In the genomic region with DNA sequence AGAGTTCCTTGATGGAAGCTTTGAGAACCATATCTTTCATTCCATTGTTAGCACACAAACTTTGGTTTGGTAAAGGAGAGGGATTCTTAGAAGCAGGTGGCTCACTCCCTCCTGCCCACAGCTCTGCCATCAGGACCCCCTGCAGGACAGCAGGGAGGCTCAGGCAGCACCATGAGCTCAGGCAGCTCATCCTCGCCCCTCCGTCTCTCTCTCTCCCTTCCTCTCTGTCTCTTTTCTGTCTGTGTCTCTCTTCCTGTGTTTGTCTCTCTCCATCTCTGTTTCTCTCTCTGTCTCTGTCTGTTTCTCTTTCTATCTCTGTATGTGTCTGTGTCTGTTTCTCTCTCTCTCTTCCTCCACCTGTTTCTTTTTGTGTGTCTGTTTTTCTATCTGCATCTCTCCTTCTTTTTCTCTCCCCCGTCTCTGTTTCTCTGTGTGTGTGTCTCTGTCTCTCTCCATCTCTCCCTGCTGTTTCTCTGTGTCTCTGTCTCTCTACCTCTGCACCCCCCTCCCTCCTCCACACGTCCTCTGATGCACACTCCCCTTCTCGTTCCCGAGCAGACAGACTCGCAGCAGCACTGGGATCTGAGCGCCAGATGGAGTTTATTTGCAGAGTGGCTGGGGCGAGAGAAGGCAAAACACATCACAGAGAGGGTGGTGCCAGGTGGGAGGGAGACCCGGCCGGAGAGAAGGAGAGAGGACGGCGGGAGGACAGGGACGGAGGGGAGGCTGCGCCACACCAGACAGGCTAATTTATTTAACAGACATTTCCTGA, we compare ENCODE assay signal across 15 cellular contexts. TPM values are rescaled to one million over a fixed set of nuclear protein-coding genes. Genes with fewer than 3 reads are reported as not detected.
A peak's percentile ranks its signal among the peaks of the same experiment; 100 is the strongest.
DNase-seq lines count a peak whose midpoint lies in the region; ATAC-seq and TF ChIP-seq lines count a peak whose summit lies in the region.
"Had no signal": no experiment of that assay in that cellular context is flagged by ENCODE, and none has a peak within 500 bp of the region (broad histone marks: within the 10 kb centered on the region; RNA-seq: fewer than 3 reads in every experiment).

No MANE protein-coding gene starts in this region.

- no peaks in the 10 kb centered on the region for H3K9me3 ChIP-seq in WERI-Rb-1 (ENCODE audit: severe bottlenecking)
- no peaks in the 10 kb centered on the region for H3K9me3 ChIP-seq in osteoblast (ENCODE audit: low read depth, low read length)
- no peaks in the 10 kb centered on the region for H3K9me3 ChIP-seq in vagina
- H3K9me3 ChIP-seq: esophagus squamous epithelium, thoracic aorta had no signal

- no peaks in the 10 kb centered on the region for H3K79me2 ChIP-seq in osteoblast (ENCODE audit: insufficient read depth, low read length)

- H3K36me3 ChIP-seq in WERI-Rb-1 (no peaks in the 10 kb centered on the region), osteoblast (ENCODE audit: insufficient read depth, low read length) (no peaks in the 10 kb centered on the region), vagina (no peaks in the 10 kb centered on the region)
- H3K36me3 ChIP-seq: esophagus squamous epithelium, thoracic aorta had no signal

- no peak overlapping the region for H3K4me3 Mint-ChIP-seq in T-cell

- H3K4me3 ChIP-seq in WERI-Rb-1 (ENCODE audit: low read depth, low read length): peak overlapping the region; percentile 4
- H3K4me3 ChIP-seq in osteoblast (ENCODE audit: insufficient read depth, low read length): no peak overlapping the region
- no peak overlapping the region for H3K4me3 ChIP-seq in vagina
- H3K4me3 ChIP-seq: esophagus squamous epithelium, thoracic aorta had no signal

- no peak for TF ChIP-seq POLR2A in vagina (IDR thresholded peaks at IDR 0.05)

- H3K4me1 Mint-ChIP-seq in T-cell: no peaks in the 10 kb centered on the region

- H3K4me1 ChIP-seq in osteoblast (ENCODE audit: insufficient read depth, low read length) (peaks cover 3% of the 10 kb centered on the region), vagina (peaks cover 6% of the 10 kb centered on the region)

- H3K27me3 ChIP-seq in WERI-Rb-1 (ENCODE audit: insufficient read depth, low read depth, severe bottlenecking): no peaks in the 10 kb centered on the region
- no peaks in the 10 kb centered on the region for H3K27me3 ChIP-seq in osteoblast (ENCODE audit: insufficient read depth, low read length)
- H3K27me3 ChIP-seq in vagina: no peaks in the 10 kb centered on the region

- DNase-seq in NCI-H2029 (lab: John Stamatoyannopoulos, UW) (peak; percentile 21), NCI-H2029 treated with DMSO at 0.1 percent for 48 hours (lab: John Stamatoyannopoulos, UW) (no peak), NCI-H2227 (lab: John Stamatoyannopoulos, UW; ENCODE audit: unreplicated experiment) (peak; percentile 89), WERI-Rb-1 (peak; percentile 89), osteoblast (ENCODE audit: insufficient read length, low spot score, missing footprints) (peak; percentile 81), vagina (ENCODE audit: extremely low spot score in 2 of 2) (no peak), T-cell (no peak), AG08396 (ENCODE audit: low spot score) (no peak)
- DNase-seq: 8988T; activated CD4-positive, alpha-beta T cell treated with anti-CD3 and anti-CD28 coated beads for 1 hour; esophagus squamous epithelium; SIG-M5 had no signal

- peaks cover 5 to 7% of the 10 kb centered on the region in 2 donors for H3K27me3 Mint-ChIP-seq in T-cell

- no peak overlapping the region for H3K27ac Mint-ChIP-seq in T-cell
- H3K27ac Mint-ChIP-seq: activated T-helper 2 cell treated with anti-CD3 and anti-CD28 coated beads, Interferon-gamma antibody, Interleukin-2, Interleukin-4, amounts not matched to agents 10 μg/mL and 5 μg/mL and 100 μg/mL, durations not matched to agents 14 hours and 24 hours and 36 hours had no signal

- H4K20me1 ChIP-seq in osteoblast (ENCODE audit: insufficient read depth, low read length): no peaks in the 10 kb centered on the region

- peak overlapping the region; percentile 2 for H2AFZ ChIP-seq in osteoblast (ENCODE audit: low read length)

- no peaks in the 10 kb centered on the region for H3K36me3 Mint-ChIP-seq in T-cell

- intact Hi-C loops in vagina (cut with DNase I): no loop called here

- no peak for ATAC-seq in T-cell (replicated peaks in 1 of 4)

- no peaks in the 10 kb centered on the region for H3K9me3 Mint-ChIP-seq in T-cell
- H3K9me3 Mint-ChIP-seq: activated T-helper 2 cell treated with anti-CD3 and anti-CD28 coated beads, Interferon-gamma antibody, Interleukin-2, Interleukin-4, amounts not matched to agents 10 μg/mL and 5 μg/mL and 100 μg/mL, durations not matched to agents 14 hours and 24 hours and 36 hours had no signal

- CTCF ChIA-PET in T-cell (lab: Charles Lee): no interaction called here

- POLR2A ChIA-PET in T-cell (lab: Charles Lee): no interaction called here

- H3K4me2 ChIP-seq in osteoblast (ENCODE audit: insufficient read depth, low read length): peak overlapping the region; percentile 11

- TF ChIP-seq CTCF in WERI-Rb-1 (IDR thresholded peaks at IDR 0.05; ENCODE audit: low read depth, low read length): no peak
- TF ChIP-seq CTCF in osteoblast (IDR thresholded peaks at IDR 0.05; ENCODE audit: extremely low read depth, low read depth, low read length): peak; percentile 12
- no peak for TF ChIP-seq CTCF in vagina (IDR thresholded peaks at IDR 0.05)

- peak overlapping the region; percentile 80 for H3K27ac ChIP-seq in WERI-Rb-1
- no peak overlapping the region for H3K27ac ChIP-seq in osteoblast (ENCODE audit: low read depth, low read length)
- no peak overlapping the region for H3K27ac ChIP-seq in vagina
- H3K27ac ChIP-seq: esophagus squamous epithelium, HL-60, thoracic aorta had no signal

RNA-seq across cellular contexts. Expression of gene SBK2, which starts 8.7 kb away (rescaled TPM):
- total RNA-seq in osteoblast: not detected in 2 replicates
- total RNA-seq in vagina: not detected
- total RNA-seq in T-cell: not detected
- total RNA-seq: activated T-helper 2 cell treated with anti-CD3 and anti-CD28 coated beads, Interferon-gamma antibody, Interleukin-2, Interleukin-4, amounts not matched to agents 10 μg/mL and 5 μg/mL and 100 μg/mL, durations not matched to agents 14 hours and 24 hours and 36 hours; esophagus squamous epithelium; thoracic aorta had no signal

RNA-seq across cellular contexts. Expression of gene SBK3, which starts 17.1 kb away (rescaled TPM):
- not detected in 2 replicates for total RNA-seq in osteoblast
- total RNA-seq in vagina: not detected
- total RNA-seq in T-cell: not detected
- total RNA-seq: activated T-helper 2 cell treated with anti-CD3 and anti-CD28 coated beads, Interferon-gamma antibody, Interleukin-2, Interleukin-4, amounts not matched to agents 10 μg/mL and 5 μg/mL and 100 μg/mL, durations not matched to agents 14 hours and 24 hours and 36 hours; thoracic aorta had no signal

RNA-seq across cellular contexts. Expression of gene SSC5D, which starts 40.0 kb away (rescaled TPM):
- 22.7 and 77.4 TPM in 2 replicates for total RNA-seq in osteoblast
- 13.5 TPM for total RNA-seq in vagina
- total RNA-seq in T-cell: 1 to 10 TPM in 2 of 5 donors, under 1 TPM in 3; 0.38 to 1.3 (median 0.66) TPM

RNA-seq across cellular contexts. Expression of gene NAT14, which starts 43.2 kb away (rescaled TPM):
- 8.3 and 11.2 TPM in 2 replicates for total RNA-seq in osteoblast
- total RNA-seq in vagina: 14.2 TPM
- 10 to 100 TPM in 1 of 5 donors, 1 to 10 TPM in 4; 6.3 to 10.4 (median 8.1) TPM for total RNA-seq in T-cell

RNA-seq across cellular contexts. Expression of gene ZNF628, which starts 51.8 kb away (rescaled TPM):
- 1.5 and 2.9 TPM in 2 replicates for total RNA-seq in osteoblast
- total RNA-seq in vagina: 2.7 TPM
- total RNA-seq in T-cell: 10 to 100 TPM; 14.2 to 24.1 (median 16.2) TPM

Comparison
In these comparisons a context has a peak if more than half of its experiments do, and no peak if none do; other contexts are left out.
1. DNase-seq: peak in NCI-H2029 (single experiment), NCI-H2227 (single experiment), WERI-Rb-1 (single experiment) and osteoblast (single experiment); none in NCI-H2029 treated with DMSO at 0.1 percent for 48 hours (single experiment), vagina (0 of 2), T-cell (0 of 34) and AG08396 (single experiment).